Comparison of ENCODE assay signal across 36 cellular contexts in the genomic region with DNA sequence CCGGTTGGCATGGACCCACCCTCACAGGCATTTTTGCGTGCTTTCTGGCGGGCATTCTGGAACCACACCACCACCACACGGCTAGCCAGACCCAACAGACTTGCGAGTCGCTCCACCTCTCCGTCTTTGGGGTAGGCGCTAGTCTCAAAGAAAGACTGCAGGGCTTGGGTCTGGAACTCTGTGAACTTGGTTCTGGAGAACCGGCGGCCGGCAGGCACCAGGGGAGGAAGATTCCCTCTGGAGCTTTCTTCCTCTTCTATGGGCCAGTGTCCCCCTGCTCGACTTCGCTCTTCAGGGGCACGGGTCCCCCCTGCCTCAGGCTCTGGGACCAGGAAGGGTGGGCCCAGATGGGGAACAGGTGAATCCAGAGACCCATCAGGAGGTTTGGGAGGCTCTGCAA. TPM values are rescaled to one million over a fixed set of nuclear protein-coding genes. Genes with fewer than 3 reads are reported as not detected.
"Had no signal": no experiment of that assay in that cellular context is flagged by ENCODE, and none has a peak within 500 bp of the region (broad histone marks: within the 10 kb centered on the region; RNA-seq: fewer than 3 reads in every experiment).

No MANE protein-coding gene starts in this region.

- H3K4me1 ChIP-seq: adrenal gland, body of pancreas had no signal

- FAIRE-seq: astrocyte, bronchial epithelial cell, TTC549 had no signal

- DNase-seq: activated B cell treated with CpG ODN at 0.5 μM for 24 hours; activated CD4-positive, alpha-beta memory T cell treated with anti-CD3 and anti-CD28 coated beads for 36 hours; activated CD4-positive, alpha-beta T cell treated with anti-CD3 and anti-CD28 coated beads for 4 hours; activated CD4-positive, alpha-beta T cell treated with anti-CD3 and anti-CD28 coated beads, Interleukin-2, amount 10 ng/mL, durations not matched to agents 24 days and 14 days; activated CD4-positive, alpha-beta T cell treated with anti-CD3 and anti-CD28 coated beads, Interleukin-2, amount 50 U/mL, for 1 hour; activated CD4-positive, alpha-beta T cell treated with anti-CD3 and anti-CD28 coated beads, Interleukin-2, amount 50 U/mL, for 4 hours; activated CD4-positive, CD25-positive, alpha-beta regulatory T cell treated with anti-CD3 and anti-CD28 coated beads, Interleukin-2, amount 50 U/mL, for 72 hours; activated CD8-positive, alpha-beta memory T cell treated with anti-CD3 and anti-CD28 coated beads, Interleukin-2, amount 50 U/mL, for 4 hours; activated CD8-positive, alpha-beta T cell treated with anti-CD3 and anti-CD28 coated beads for 36 hours; activated effector memory CD4-positive, alpha-beta T cell treated with anti-CD3 and anti-CD28 coated beads, Interleukin-2, amount 50 U/mL, for 16 hours; activated gamma-delta T cell treated with Interleukin-2 at 50 U/mL for 16 hours; activated naive CD4-positive, alpha-beta T cell; activated naive CD4-positive, alpha-beta T cell treated with anti-CD3 and anti-CD28 coated beads for 36 hours; activated naive CD4-positive, alpha-beta T cell treated with anti-CD3 and anti-CD28 coated beads, Interleukin-2, amount 50 U/mL, for 16 hours; activated naive CD8-positive, alpha-beta T cell treated with anti-CD3 and anti-CD28 coated beads for 36 hours; activated T-cell treated with anti-CD3 and anti-CD28 coated beads for 4 hours; activated T-cell treated with anti-CD3 and anti-CD28 coated beads, Interleukin-2, amount 50 U/mL, for 1 hour; activated T-cell treated with anti-CD3 and anti-CD28 coated beads, Interleukin-2, amount 50 U/mL, for 4 hours; activated T-cell treated with anti-CD3 and anti-CD28 coated beads, Interleukin-2, amount 50 U/mL, for 72 hours; adrenal gland; amniotic stem cell; aorta; body of pancreas; caudate nucleus; cerebellar nuclear complex; T-helper 1 cell; T-helper 2 cell; T-helper 9 cell had no signal

- H3K4me3 ChIP-seq: adrenal gland, body of pancreas, cardiac muscle cell had no signal

- H3K9me3 ChIP-seq: adrenal gland, body of pancreas had no signal

- H3K36me3 ChIP-seq: adrenal gland, cardiac muscle cell had no signal

- H3K27me3 ChIP-seq: adrenal gland, body of pancreas, cardiac muscle cell had no signal

- ATAC-seq: activated CD8-positive, alpha-beta T cell treated with anti-CD3 and anti-CD28 coated beads for 36 hours; activated naive CD4-positive, alpha-beta T cell treated with anti-CD3 and anti-CD28 coated beads, Interleukin-2, amount 50 U/mL, for 72 hours; activated T-cell treated with anti-CD3 and anti-CD28 coated beads, Interleukin-2, amount 50 U/mL, for 4 hours; activated T-cell treated with anti-CD3 and anti-CD28 coated beads, Interleukin-2, amount 50 U/mL, for 72 hours; activated T-helper 17 cell treated with anti-CD3 and anti-CD28 coated beads, Interleukin-2, amount 50 U/mL, for 72 hours; body of pancreas had no signal

- H3K27ac ChIP-seq: adrenal gland, body of pancreas, cardiac muscle cell, VCaP had no signal

RNA-seq across cellular contexts. Expression of gene JPH4, which starts 53.6 kb away (rescaled TPM):
- total RNA-seq: activated CD4-positive, alpha-beta T cell treated with anti-CD3 and anti-CD28 coated beads, Interleukin-2, amount 10 ng/mL, durations not matched to agents 24 days and 14 days; activated naive CD4-positive, alpha-beta T cell treated with anti-CD3 and anti-CD28 coated beads, Interleukin-2, amount 50 U/mL, for 72 hours; activated T-helper 1 cell treated with anti-CD3 and anti-CD28 coated beads, Interleukin-12 subunit alpha, Interleukin-12 subunit beta, Interleukin-2, Interleukin-4 antibody, amounts not matched to agents 30 ng/mL and 10 ng/mL and 1 ng/mL, durations not matched to agents 14 hours and 24 hours and 36 hours; activated T-helper 17 cell treated with anti-CD3 and anti-CD28 coated beads, Interleukin-2, amount 50 U/mL, for 72 hours; bronchial epithelial cell had no signal
